ENCODE assay signal across 1 cellular context in genomic region chr4:172898715-172899114, GRCh38.
TF ChIP-seq lines count a peak whose summit lies in the region.

No MANE protein-coding gene starts in this region.

TF ChIP-seq in K562, 482 proteins besides CTCF, POLR2A, EP300 and RAD21 (continued from another document):
- TF ChIP-seq, protein P1, sequence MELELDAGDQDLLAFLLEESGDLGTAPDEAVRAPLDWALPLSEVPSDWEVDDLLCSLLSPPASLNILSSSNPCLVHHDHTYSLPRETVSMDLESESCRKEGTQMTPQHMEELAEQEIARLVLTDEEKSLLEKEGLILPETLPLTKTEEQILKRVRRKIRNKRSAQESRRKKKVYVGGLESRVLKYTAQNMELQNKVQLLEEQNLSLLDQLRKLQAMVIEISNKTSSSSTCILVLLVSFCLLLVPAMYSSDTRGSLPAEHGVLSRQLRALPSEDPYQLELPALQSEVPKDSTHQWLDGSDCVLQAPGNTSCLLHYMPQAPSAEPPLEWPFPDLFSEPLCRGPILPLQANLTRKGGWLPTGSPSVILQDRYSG (tag; conservative IDR thresholded peaks at IDR 0.05; ENCODE audit: low read depth) = no peak
- TF ChIP-seq ILK (tag; IDR thresholded peaks at IDR 0.05; ENCODE audit: borderline replicate concordance, low read depth) = no peak
- TF ChIP-seq ZC3H4 (CRISPR knock-in tag; IDR thresholded peaks at IDR 0.05; ENCODE audit: borderline replicate concordance) = no peak
- TF ChIP-seq, protein P2, sequence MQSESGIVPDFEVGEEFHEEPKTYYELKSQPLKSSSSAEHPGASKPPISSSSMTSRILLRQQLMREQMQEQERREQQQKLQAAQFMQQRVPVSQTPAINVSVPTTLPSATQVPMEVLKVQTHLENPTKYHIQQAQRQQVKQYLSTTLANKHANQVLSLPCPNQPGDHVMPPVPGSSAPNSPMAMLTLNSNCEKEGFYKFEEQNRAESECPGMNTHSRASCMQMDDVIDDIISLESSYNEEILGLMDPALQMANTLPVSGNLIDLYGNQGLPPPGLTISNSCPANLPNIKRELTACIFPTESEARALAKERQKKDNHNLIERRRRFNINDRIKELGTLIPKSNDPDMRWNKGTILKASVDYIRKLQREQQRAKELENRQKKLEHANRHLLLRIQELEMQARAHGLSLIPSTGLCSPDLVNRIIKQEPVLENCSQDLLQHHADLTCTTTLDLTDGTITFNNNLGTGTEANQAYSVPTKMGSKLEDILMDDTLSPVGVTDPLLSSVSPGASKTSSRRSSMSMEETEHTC (IDR thresholded peaks at IDR 0.05) = no peak
- peak; percentile 66 for TF ChIP-seq TCF3 (CRISPR knock-in tag; IDR thresholded peaks at IDR 0.05)
- no peak for TF ChIP-seq ZNF740 (CRISPR knock-in tag; IDR thresholded peaks at IDR 0.05)
- no peak for TF ChIP-seq ZNF740 (tag; IDR thresholded peaks at IDR 0.05)
- no peak for TF ChIP-seq ZNF551 (CRISPR knock-in tag; IDR thresholded peaks at IDR 0.05)
- TF ChIP-seq ARID3A (IDR thresholded peaks at IDR 0.05; ENCODE audit: borderline replicate concordance, low read depth, low read length) = no peak
- TF ChIP-seq SRSF9 (IDR thresholded peaks at IDR 0.05; ENCODE audit: borderline replicate concordance, low read depth, low read length) = no peak
- no peak for TF ChIP-seq TARDBP (IDR thresholded peaks at IDR 0.05)
- TF ChIP-seq SMAD2 (IDR thresholded peaks at IDR 0.05; ENCODE audit: low read depth, low read length) = no peak
- TF ChIP-seq IFI16 (CRISPR knock-in tag; IDR thresholded peaks at IDR 0.05) = no peak
- TF ChIP-seq ZNF280A (IDR thresholded peaks at IDR 0.05; ENCODE audit: low read depth, partially characterized antibody) = no peak
TF ChIP-seq in K562: peak in this region for 8.
